In the genomic region with DNA sequence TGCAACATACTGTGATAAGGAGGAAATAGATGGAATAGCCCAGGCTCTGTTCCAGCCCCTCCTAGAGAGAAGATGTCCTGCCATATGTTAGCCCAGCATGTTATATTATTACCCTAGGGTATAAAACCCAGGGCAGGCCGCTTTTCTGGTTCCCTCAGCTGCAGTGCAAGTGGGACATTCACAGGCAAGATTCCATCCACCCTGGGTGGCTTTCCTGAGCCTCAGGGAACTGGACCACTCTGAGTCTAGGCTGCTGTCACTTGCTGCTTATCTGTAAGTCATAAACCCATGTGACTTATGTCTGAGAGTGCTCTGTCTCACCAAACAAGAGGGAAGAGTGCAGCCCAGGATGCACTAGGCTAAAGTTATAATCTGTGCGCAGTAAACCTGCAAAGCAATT, we compare ENCODE assay signal across 33 cellular contexts.
"Had no signal": no experiment of that assay in that cellular context is flagged by ENCODE, and none has a peak within 500 bp of the region (broad histone marks: within the 10 kb centered on the region; RNA-seq: fewer than 3 reads in every experiment).

No MANE protein-coding gene starts in this region.

- H3K27ac ChIP-seq: body of pancreas, breast epithelium, PC-9, RWPE1, SJCRH30, SK-N-MC, WERI-Rb-1 had no signal

- H3K36me3 Mint-ChIP-seq: activated CD8-positive, alpha-beta memory T cell treated with anti-CD3 and anti-CD28 coated beads, Interleukin-2, amount 10 ng/mL, durations not matched to agents 7 days and 5 days; activated naive CD8-positive, alpha-beta T cell treated with anti-CD3 and anti-CD28 coated beads for 36 hours had no signal

- H3K27me3 Mint-ChIP-seq: activated CD4-positive, alpha-beta memory T cell treated with anti-CD3 and anti-CD28 coated beads, Interleukin-2, amount 10 ng/mL, durations not matched to agents 7 days and 5 days; activated CD8-positive, alpha-beta memory T cell treated with anti-CD3 and anti-CD28 coated beads, Interleukin-2, amount 10 ng/mL, durations not matched to agents 7 days and 5 days; activated naive CD8-positive, alpha-beta T cell treated with anti-CD3 and anti-CD28 coated beads for 36 hours had no signal

- DNase-seq: activated CD4-positive, alpha-beta memory T cell treated with anti-CD3 and anti-CD28 coated beads, Interleukin-2, amount 10 ng/mL, durations not matched to agents 7 days and 5 days; activated CD4-positive, alpha-beta T cell treated with anti-CD3 and anti-CD28 coated beads for 1 hour; activated CD4-positive, alpha-beta T cell treated with anti-CD3 and anti-CD28 coated beads for 48 hours; activated CD4-positive, CD25-positive, alpha-beta regulatory T cell; activated CD8-positive, alpha-beta memory T cell treated with anti-CD3 and anti-CD28 coated beads for 24 hours; activated CD8-positive, alpha-beta memory T cell treated with anti-CD3 and anti-CD28 coated beads, Interleukin-2, amount 10 ng/mL, durations not matched to agents 7 days and 5 days; activated CD8-positive, alpha-beta memory T cell treated with anti-CD3 and anti-CD28 coated beads, Interleukin-2, amount 50 U/mL, for 48 hours; activated effector memory CD4-positive, alpha-beta T cell treated with anti-CD3 and anti-CD28 coated beads, Interleukin-2, amount 50 U/mL, for 16 hours; activated naive CD4-positive, alpha-beta T cell; activated naive CD4-positive, alpha-beta T cell treated with anti-CD3 and anti-CD28 coated beads, Interleukin-2, amount 50 U/mL, for 16 hours; activated naive CD8-positive, alpha-beta T cell treated with anti-CD3 and anti-CD28 coated beads for 36 hours; activated T-cell treated with anti-CD3 and anti-CD28 coated beads, Interleukin-2, amount 50 U/mL, for 72 hours; amniotic stem cell; body of pancreas; Karpas-422; KBM-7; NCI-H1105; NCI-H1417 treated with DMSO at 0.1 percent for 48 hours; NCI-H187 treated with DMSO at 0.1 percent for 48 hours; NCI-H2081; NCI-H345; NCI-H524 treated with DMSO at 0.1 percent for 48 hours; NCI-H748 treated with DMSO at 0.1 percent for 48 hours; NK-92 treated with Interleukin-12 subunit alpha and Interleukin-12 subunit beta, amount 100 ng/mL, for 24 hours; PC-9; SJCRH30; T1000; WERI-Rb-1 had no signal

- H3K4me3 Mint-ChIP-seq: activated CD4-positive, alpha-beta memory T cell treated with anti-CD3 and anti-CD28 coated beads, Interleukin-2, amount 10 ng/mL, durations not matched to agents 7 days and 5 days; activated CD8-positive, alpha-beta memory T cell treated with anti-CD3 and anti-CD28 coated beads, Interleukin-2, amount 10 ng/mL, durations not matched to agents 7 days and 5 days; activated naive CD8-positive, alpha-beta T cell treated with anti-CD3 and anti-CD28 coated beads for 36 hours; activated T-cell treated with anti-CD3 and anti-CD28 coated beads, Interleukin-2, amount 50 U/mL, for 72 hours; activated T-helper 17 cell treated with anti-CD3 and anti-CD28 coated beads, Interleukin-2, amount 50 U/mL, for 72 hours had no signal

- H3K9me3 Mint-ChIP-seq: activated naive CD8-positive, alpha-beta T cell treated with anti-CD3 and anti-CD28 coated beads for 36 hours; activated T-cell treated with anti-CD3 and anti-CD28 coated beads, Interleukin-2, amount 50 U/mL, for 72 hours; activated T-helper 17 cell treated with anti-CD3 and anti-CD28 coated beads, Interleukin-2, amount 50 U/mL, for 72 hours had no signal

- H3K4me3 ChIP-seq: body of pancreas, breast epithelium, PC-9, SJCRH30, SK-N-MC had no signal

- H3K27ac Mint-ChIP-seq: activated CD4-positive, alpha-beta memory T cell treated with anti-CD3 and anti-CD28 coated beads, Interleukin-2, amount 10 ng/mL, durations not matched to agents 7 days and 5 days; activated CD8-positive, alpha-beta memory T cell treated with anti-CD3 and anti-CD28 coated beads, Interleukin-2, amount 10 ng/mL, durations not matched to agents 7 days and 5 days; activated naive CD8-positive, alpha-beta T cell treated with anti-CD3 and anti-CD28 coated beads for 36 hours; activated T-cell treated with anti-CD3 and anti-CD28 coated beads, Interleukin-2, amount 50 U/mL, for 72 hours; activated T-helper 17 cell treated with anti-CD3 and anti-CD28 coated beads, Interleukin-2, amount 50 U/mL, for 72 hours had no signal

- H3K27me3 ChIP-seq: body of pancreas, breast epithelium, SJCRH30 had no signal

- H3K36me3 ChIP-seq: breast epithelium, SJCRH30, WERI-Rb-1 had no signal

- H3K4me1 ChIP-seq: body of pancreas, breast epithelium, SJCRH30 had no signal

- H3K9me3 ChIP-seq: body of pancreas, breast epithelium, SJCRH30 had no signal

- ATAC-seq: activated CD8-positive, alpha-beta memory T cell treated with anti-CD3 and anti-CD28 coated beads, Interleukin-2, amount 10 ng/mL, durations not matched to agents 7 days and 5 days; activated T-cell treated with anti-CD3 and anti-CD28 coated beads, Interleukin-2, amount 50 U/mL, for 72 hours; activated T-helper 17 cell treated with anti-CD3 and anti-CD28 coated beads, Interleukin-2, amount 50 U/mL, for 72 hours; body of pancreas; Right ventricle myocardium inferior had no signal

- H3K4me1 Mint-ChIP-seq: activated CD4-positive, alpha-beta memory T cell treated with anti-CD3 and anti-CD28 coated beads, Interleukin-2, amount 10 ng/mL, durations not matched to agents 7 days and 5 days; activated CD8-positive, alpha-beta memory T cell treated with anti-CD3 and anti-CD28 coated beads, Interleukin-2, amount 10 ng/mL, durations not matched to agents 7 days and 5 days; activated naive CD8-positive, alpha-beta T cell treated with anti-CD3 and anti-CD28 coated beads for 36 hours; activated T-helper 17 cell treated with anti-CD3 and anti-CD28 coated beads, Interleukin-2, amount 50 U/mL, for 72 hours had no signal
